ENCODE assay signal across 1 cellular context in the genomic region with DNA sequence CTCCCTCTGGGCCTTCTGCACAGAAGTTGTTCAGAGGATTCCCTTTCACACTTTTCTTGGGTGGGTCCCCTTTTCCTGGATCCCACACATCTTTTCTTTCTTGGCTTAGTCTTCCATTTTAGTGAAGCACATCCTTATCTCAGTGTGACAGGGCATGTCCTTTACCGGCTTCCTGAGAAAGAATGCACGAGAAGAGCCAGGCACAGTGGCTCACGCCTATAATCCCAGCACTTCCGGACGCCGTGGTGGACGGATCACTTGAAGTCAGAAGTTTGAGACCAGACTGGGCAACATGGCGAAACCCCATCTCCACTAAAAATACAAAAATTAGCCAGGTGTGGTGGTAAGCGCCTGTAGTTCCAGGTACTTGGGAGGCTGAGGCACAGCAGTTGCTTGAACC.
TF ChIP-seq lines count a peak whose summit lies in the region.

No MANE protein-coding gene starts in this region.

TF ChIP-seq in K562, 482 proteins besides CTCF, POLR2A, EP300 and RAD21 (continues in another document):
- TF ChIP-seq PRPF4 (IDR thresholded peaks at IDR 0.05; ENCODE audit: insufficient read depth, low read depth, low read length, poor library complexity, severe bottlenecking) (no peak), ARID1B (IDR thresholded peaks at IDR 0.05) (peak; percentile 45), ZKSCAN8 (CRISPR knock-in tag; IDR thresholded peaks at IDR 0.05) (no peak), JUND (IDR thresholded peaks at IDR 0.05; ENCODE audit: borderline replicate concordance, low read depth, low read length) (no peak), JUND (tag; IDR thresholded peaks at IDR 0.05; ENCODE audit: borderline replicate concordance, low read depth, low read length) (no peak), ZNF224 (CRISPR knock-in tag; IDR thresholded peaks at IDR 0.05) (no peak), FUS (optimal IDR thresholded peaks at IDR 0.05; ENCODE audit: low read depth, low read length) (no peak), ZKSCAN3 (CRISPR knock-in tag; IDR thresholded peaks at IDR 0.05) (no peak), ZNF707 (CRISPR knock-in tag; conservative IDR thresholded peaks at IDR 0.05) (no peak), RHOXF2B (CRISPR knock-in tag; conservative IDR thresholded peaks at IDR 0.05) (0 out of 2 replicates have a peak, but pooled peaks have one; percentile 9), ZNF589 (CRISPR knock-in tag; IDR thresholded peaks at IDR 0.05; ENCODE audit: low read depth) (no peak), NUFIP1 (IDR thresholded peaks at IDR 0.05; ENCODE audit: partially characterized antibody) (no peak), JUN (IDR thresholded peaks at IDR 0.05; ENCODE audit: borderline replicate concordance, low read depth, low read length) (no peak), JUN (CRISPR knock-in tag; IDR thresholded peaks at IDR 0.05; ENCODE audit: borderline replicate concordance) (no peak), SIRT6 (IDR thresholded peaks at IDR 0.05; ENCODE audit: low read depth, low read length) (no peak), ZNF75A (CRISPR knock-in tag; IDR thresholded peaks at IDR 0.05) (no peak), SNRNP70 (optimal IDR thresholded peaks at IDR 0.05; ENCODE audit: low read depth, low read length) (no peak)
- TF ChIP-seq, protein P1, sequence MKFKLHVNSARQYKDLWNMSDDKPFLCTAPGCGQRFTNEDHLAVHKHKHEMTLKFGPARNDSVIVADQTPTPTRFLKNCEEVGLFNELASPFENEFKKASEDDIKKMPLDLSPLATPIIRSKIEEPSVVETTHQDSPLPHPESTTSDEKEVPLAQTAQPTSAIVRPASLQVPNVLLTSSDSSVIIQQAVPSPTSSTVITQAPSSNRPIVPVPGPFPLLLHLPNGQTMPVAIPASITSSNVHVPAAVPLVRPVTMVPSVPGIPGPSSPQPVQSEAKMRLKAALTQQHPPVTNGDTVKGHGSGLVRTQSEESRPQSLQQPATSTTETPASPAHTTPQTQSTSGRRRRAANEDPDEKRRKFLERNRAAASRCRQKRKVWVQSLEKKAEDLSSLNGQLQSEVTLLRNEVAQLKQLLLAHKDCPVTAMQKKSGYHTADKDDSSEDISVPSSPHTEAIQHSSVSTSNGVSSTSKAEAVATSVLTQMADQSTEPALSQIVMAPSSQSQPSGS (CRISPR knock-in tag; IDR thresholded peaks at IDR 0.05): no peak
- TF ChIP-seq, protein P2, sequence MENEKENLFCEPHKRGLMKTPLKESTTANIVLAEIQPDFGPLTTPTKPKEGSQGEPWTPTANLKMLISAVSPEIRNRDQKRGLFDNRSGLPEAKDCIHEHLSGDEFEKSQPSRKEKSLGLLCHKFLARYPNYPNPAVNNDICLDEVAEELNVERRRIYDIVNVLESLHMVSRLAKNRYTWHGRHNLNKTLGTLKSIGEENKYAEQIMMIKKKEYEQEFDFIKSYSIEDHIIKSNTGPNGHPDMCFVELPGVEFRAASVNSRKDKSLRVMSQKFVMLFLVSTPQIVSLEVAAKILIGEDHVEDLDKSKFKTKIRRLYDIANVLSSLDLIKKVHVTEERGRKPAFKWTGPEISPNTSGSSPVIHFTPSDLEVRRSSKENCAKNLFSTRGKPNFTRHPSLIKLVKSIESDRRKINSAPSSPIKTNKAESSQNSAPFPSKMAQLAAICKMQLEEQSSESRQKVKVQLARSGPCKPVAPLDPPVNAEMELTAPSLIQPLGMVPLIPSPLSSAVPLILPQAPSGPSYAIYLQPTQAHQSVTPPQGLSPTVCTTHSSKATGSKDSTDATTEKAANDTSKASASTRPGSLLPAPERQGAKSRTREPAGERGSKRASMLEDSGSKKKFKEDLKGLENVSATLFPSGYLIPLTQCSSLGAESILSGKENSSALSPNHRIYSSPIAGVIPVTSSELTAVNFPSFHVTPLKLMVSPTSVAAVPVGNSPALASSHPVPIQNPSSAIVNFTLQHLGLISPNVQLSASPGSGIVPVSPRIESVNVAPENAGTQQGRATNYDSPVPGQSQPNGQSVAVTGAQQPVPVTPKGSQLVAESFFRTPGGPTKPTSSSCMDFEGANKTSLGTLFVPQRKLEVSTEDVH (IDR thresholded peaks at IDR 0.05; ENCODE audit: low read depth, partially characterized antibody): no peak
- TF ChIP-seq, protein P3, sequence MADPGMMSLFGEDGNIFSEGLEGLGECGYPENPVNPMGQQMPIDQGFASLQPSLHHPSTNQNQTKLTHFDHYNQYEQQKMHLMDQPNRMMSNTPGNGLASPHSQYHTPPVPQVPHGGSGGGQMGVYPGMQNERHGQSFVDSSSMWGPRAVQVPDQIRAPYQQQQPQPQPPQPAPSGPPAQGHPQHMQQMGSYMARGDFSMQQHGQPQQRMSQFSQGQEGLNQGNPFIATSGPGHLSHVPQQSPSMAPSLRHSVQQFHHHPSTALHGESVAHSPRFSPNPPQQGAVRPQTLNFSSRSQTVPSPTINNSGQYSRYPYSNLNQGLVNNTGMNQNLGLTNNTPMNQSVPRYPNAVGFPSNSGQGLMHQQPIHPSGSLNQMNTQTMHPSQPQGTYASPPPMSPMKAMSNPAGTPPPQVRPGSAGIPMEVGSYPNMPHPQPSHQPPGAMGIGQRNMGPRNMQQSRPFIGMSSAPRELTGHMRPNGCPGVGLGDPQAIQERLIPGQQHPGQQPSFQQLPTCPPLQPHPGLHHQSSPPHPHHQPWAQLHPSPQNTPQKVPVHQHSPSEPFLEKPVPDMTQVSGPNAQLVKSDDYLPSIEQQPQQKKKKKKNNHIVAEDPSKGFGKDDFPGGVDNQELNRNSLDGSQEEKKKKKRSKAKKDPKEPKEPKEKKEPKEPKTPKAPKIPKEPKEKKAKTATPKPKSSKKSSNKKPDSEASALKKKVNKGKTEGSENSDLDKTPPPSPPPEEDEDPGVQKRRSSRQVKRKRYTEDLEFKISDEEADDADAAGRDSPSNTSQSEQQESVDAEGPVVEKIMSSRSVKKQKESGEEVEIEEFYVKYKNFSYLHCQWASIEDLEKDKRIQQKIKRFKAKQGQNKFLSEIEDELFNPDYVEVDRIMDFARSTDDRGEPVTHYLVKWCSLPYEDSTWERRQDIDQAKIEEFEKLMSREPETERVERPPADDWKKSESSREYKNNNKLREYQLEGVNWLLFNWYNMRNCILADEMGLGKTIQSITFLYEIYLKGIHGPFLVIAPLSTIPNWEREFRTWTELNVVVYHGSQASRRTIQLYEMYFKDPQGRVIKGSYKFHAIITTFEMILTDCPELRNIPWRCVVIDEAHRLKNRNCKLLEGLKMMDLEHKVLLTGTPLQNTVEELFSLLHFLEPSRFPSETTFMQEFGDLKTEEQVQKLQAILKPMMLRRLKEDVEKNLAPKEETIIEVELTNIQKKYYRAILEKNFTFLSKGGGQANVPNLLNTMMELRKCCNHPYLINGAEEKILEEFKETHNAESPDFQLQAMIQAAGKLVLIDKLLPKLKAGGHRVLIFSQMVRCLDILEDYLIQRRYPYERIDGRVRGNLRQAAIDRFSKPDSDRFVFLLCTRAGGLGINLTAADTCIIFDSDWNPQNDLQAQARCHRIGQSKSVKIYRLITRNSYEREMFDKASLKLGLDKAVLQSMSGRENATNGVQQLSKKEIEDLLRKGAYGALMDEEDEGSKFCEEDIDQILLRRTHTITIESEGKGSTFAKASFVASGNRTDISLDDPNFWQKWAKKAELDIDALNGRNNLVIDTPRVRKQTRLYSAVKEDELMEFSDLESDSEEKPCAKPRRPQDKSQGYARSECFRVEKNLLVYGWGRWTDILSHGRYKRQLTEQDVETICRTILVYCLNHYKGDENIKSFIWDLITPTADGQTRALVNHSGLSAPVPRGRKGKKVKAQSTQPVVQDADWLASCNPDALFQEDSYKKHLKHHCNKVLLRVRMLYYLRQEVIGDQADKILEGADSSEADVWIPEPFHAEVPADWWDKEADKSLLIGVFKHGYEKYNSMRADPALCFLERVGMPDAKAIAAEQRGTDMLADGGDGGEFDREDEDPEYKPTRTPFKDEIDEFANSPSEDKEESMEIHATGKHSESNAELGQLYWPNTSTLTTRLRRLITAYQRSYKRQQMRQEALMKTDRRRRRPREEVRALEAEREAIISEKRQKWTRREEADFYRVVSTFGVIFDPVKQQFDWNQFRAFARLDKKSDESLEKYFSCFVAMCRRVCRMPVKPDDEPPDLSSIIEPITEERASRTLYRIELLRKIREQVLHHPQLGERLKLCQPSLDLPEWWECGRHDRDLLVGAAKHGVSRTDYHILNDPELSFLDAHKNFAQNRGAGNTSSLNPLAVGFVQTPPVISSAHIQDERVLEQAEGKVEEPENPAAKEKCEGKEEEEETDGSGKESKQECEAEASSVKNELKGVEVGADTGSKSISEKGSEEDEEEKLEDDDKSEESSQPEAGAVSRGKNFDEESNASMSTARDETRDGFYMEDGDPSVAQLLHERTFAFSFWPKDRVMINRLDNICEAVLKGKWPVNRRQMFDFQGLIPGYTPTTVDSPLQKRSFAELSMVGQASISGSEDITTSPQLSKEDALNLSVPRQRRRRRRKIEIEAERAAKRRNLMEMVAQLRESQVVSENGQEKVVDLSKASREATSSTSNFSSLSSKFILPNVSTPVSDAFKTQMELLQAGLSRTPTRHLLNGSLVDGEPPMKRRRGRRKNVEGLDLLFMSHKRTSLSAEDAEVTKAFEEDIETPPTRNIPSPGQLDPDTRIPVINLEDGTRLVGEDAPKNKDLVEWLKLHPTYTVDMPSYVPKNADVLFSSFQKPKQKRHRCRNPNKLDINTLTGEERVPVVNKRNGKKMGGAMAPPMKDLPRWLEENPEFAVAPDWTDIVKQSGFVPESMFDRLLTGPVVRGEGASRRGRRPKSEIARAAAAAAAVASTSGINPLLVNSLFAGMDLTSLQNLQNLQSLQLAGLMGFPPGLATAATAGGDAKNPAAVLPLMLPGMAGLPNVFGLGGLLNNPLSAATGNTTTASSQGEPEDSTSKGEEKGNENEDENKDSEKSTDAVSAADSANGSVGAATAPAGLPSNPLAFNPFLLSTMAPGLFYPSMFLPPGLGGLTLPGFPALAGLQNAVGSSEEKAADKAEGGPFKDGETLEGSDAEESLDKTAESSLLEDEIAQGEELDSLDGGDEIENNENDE (IDR thresholded peaks at IDR 0.05; ENCODE audit: low read depth, low read length): no peak
- TF ChIP-seq, protein P4, sequence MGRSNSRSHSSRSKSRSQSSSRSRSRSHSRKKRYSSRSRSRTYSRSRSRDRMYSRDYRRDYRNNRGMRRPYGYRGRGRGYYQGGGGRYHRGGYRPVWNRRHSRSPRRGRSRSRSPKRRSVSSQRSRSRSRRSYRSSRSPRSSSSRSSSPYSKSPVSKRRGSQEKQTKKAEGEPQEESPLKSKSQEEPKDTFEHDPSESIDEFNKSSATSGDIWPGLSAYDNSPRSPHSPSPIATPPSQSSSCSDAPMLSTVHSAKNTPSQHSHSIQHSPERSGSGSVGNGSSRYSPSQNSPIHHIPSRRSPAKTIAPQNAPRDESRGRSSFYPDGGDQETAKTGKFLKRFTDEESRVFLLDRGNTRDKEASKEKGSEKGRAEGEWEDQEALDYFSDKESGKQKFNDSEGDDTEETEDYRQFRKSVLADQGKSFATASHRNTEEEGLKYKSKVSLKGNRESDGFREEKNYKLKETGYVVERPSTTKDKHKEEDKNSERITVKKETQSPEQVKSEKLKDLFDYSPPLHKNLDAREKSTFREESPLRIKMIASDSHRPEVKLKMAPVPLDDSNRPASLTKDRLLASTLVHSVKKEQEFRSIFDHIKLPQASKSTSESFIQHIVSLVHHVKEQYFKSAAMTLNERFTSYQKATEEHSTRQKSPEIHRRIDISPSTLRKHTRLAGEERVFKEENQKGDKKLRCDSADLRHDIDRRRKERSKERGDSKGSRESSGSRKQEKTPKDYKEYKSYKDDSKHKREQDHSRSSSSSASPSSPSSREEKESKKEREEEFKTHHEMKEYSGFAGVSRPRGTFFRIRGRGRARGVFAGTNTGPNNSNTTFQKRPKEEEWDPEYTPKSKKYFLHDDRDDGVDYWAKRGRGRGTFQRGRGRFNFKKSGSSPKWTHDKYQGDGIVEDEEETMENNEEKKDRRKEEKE (IDR thresholded peaks at IDR 0.05; ENCODE audit: borderline replicate concordance in 1 of 2, control insufficient read depth in 1 of 2, low read depth in 2 of 2, low read length in 1 of 2): no peak
- TF ChIP-seq, protein P5, sequence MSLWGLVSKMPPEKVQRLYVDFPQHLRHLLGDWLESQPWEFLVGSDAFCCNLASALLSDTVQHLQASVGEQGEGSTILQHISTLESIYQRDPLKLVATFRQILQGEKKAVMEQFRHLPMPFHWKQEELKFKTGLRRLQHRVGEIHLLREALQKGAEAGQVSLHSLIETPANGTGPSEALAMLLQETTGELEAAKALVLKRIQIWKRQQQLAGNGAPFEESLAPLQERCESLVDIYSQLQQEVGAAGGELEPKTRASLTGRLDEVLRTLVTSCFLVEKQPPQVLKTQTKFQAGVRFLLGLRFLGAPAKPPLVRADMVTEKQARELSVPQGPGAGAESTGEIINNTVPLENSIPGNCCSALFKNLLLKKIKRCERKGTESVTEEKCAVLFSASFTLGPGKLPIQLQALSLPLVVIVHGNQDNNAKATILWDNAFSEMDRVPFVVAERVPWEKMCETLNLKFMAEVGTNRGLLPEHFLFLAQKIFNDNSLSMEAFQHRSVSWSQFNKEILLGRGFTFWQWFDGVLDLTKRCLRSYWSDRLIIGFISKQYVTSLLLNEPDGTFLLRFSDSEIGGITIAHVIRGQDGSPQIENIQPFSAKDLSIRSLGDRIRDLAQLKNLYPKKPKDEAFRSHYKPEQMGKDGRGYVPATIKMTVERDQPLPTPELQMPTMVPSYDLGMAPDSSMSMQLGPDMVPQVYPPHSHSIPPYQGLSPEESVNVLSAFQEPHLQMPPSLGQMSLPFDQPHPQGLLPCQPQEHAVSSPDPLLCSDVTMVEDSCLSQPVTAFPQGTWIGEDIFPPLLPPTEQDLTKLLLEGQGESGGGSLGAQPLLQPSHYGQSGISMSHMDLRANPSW (CRISPR knock-in tag; IDR thresholded peaks at IDR 0.05): no peak
- TF ChIP-seq, protein P6, sequence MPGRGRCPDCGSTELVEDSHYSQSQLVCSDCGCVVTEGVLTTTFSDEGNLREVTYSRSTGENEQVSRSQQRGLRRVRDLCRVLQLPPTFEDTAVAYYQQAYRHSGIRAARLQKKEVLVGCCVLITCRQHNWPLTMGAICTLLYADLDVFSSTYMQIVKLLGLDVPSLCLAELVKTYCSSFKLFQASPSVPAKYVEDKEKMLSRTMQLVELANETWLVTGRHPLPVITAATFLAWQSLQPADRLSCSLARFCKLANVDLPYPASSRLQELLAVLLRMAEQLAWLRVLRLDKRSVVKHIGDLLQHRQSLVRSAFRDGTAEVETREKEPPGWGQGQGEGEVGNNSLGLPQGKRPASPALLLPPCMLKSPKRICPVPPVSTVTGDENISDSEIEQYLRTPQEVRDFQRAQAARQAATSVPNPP (IDR thresholded peaks at IDR 0.05; ENCODE audit: borderline replicate concordance, insufficient read depth, insufficient read length): no peak
- TF ChIP-seq, protein P7, sequence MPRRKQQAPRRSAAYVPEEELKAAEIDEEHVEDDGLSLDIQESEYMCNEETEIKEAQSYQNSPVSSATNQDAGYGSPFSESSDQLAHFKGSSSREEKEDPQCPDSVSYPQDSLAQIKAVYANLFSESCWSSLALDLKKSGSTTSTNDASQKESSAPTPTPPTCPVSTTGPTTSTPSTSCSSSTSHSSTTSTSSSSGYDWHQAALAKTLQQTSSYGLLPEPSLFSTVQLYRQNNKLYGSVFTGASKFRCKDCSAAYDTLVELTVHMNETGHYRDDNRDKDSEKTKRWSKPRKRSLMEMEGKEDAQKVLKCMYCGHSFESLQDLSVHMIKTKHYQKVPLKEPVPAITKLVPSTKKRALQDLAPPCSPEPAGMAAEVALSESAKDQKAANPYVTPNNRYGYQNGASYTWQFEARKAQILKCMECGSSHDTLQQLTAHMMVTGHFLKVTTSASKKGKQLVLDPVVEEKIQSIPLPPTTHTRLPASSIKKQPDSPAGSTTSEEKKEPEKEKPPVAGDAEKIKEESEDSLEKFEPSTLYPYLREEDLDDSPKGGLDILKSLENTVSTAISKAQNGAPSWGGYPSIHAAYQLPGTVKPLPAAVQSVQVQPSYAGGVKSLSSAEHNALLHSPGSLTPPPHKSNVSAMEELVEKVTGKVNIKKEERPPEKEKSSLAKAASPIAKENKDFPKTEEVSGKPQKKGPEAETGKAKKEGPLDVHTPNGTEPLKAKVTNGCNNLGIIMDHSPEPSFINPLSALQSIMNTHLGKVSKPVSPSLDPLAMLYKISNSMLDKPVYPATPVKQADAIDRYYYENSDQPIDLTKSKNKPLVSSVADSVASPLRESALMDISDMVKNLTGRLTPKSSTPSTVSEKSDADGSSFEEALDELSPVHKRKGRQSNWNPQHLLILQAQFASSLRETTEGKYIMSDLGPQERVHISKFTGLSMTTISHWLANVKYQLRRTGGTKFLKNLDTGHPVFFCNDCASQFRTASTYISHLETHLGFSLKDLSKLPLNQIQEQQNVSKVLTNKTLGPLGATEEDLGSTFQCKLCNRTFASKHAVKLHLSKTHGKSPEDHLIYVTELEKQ (CRISPR knock-in tag; IDR thresholded peaks at IDR 0.05): no peak
